In the genomic region with DNA sequence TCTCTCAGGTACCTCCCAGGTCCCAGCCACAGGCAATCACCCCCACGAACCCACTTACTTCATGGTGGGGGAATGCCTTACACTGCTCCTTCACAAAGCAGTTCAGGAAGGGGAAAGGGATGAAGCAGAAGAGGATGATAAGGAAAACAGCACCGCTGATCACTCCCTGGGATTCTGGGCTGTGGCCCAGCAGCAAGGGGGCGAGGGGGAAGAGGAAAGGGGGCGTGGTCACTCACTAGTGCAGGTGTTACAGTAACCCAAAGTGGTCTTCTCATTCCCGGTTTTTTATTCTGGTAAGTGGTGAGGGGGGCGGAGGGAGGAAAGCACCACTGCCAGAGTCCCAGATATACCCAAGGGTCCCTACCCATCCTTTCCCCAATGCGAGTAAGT, we compare ENCODE assay signal across 8 cellular contexts. TPM values are rescaled to one million over a fixed set of nuclear protein-coding genes. Genes with fewer than 3 reads are reported as not detected.
DNase-seq lines count a peak whose midpoint lies in the region; ATAC-seq and TF ChIP-seq lines count a peak whose summit lies in the region.

No MANE protein-coding gene starts in this region.

- no peaks in the 10 kb centered on the region for H3K27me3 ChIP-seq in ascending aorta
- H3K27me3 ChIP-seq in tibial nerve = no peaks in the 10 kb centered on the region

- no peak for DNase-seq in activated T-cell treated with anti-CD3 and anti-CD28 coated beads, Interleukin-2, amount 50 U/mL, for 72 hours
- no peak for DNase-seq in activated T-cell treated with anti-CD3 and anti-CD28 coated beads, Interleukin-2, amount 50 U/mL, for 1 hour
- DNase-seq in ascending aorta (ENCODE audit: low spot score in 2 of 2) = no peak
- DNase-seq in lower leg skin (ENCODE audit: low spot score in 2 of 2) = no peak
- DNase-seq in tibial nerve (ENCODE audit: low spot score in 2 of 2) = no peak
- no peak for DNase-seq in hepatic stellate cell (ENCODE audit: low spot score)
- no peak for DNase-seq in A172 (ENCODE audit: low spot score)
- DNase-seq in medulla oblongata (ENCODE audit: extremely low spot score) = no peak

- intact Hi-C loops in ascending aorta (cut with DNase I) (loop anchor here (5.0 to 10.0 kb wide), 2 partner anchors 216 to 666 kb away; a partner anchor contains a TSS), lower leg skin (cut with DNase I; ENCODE audit: low total_unique reads) (no loop called here)

- H3K9me3 ChIP-seq in ascending aorta (no peaks in the 10 kb centered on the region), tibial nerve (no peaks in the 10 kb centered on the region)

- peaks cover 11 to 16% of the 10 kb centered on the region in 2 donors for H3K36me3 Mint-ChIP-seq in activated T-cell treated with anti-CD3 and anti-CD28 coated beads, Interleukin-2, amount 50 U/mL, for 72 hours (ENCODE audit: insufficient read depth in 2 of 2)

- ATAC-seq in activated T-cell treated with anti-CD3 and anti-CD28 coated beads, Interleukin-2, amount 50 U/mL, for 72 hours (replicated peaks in 1 of 2) = no peak

- H3K27me3 Mint-ChIP-seq in activated T-cell treated with anti-CD3 and anti-CD28 coated beads, Interleukin-2, amount 50 U/mL, for 72 hours (ENCODE audit: low read depth) = no peaks in the 10 kb centered on the region

- H3K4me3 ChIP-seq in ascending aorta (peak overlapping the region; percentile 75 to 89), lower leg skin (ENCODE audit: low read depth, poor library complexity, severe bottlenecking) (peak overlapping the region; percentile 56), tibial nerve (peak overlapping the region; percentile 74 to 88 (median 77))

- no peak overlapping the region for H3K27ac Mint-ChIP-seq in activated T-cell treated with anti-CD3 and anti-CD28 coated beads, Interleukin-2, amount 50 U/mL, for 72 hours

- peaks cover 58% of the 10 kb centered on the region for H3K4me1 Mint-ChIP-seq in activated T-cell treated with anti-CD3 and anti-CD28 coated beads, Interleukin-2, amount 50 U/mL, for 72 hours (ENCODE audit: low read depth)

- no peak for TF ChIP-seq EP300 in tibial nerve (IDR thresholded peaks at IDR 0.05)

- TF ChIP-seq CTCF in ascending aorta (IDR thresholded peaks at IDR 0.05) = no peak
- TF ChIP-seq CTCF in lower leg skin (IDR thresholded peaks at IDR 0.05) = no peak
- TF ChIP-seq CTCF in tibial nerve (IDR thresholded peaks at IDR 0.05) = no peak

- peak overlapping the region; percentile 85 to 92 for H3K4me3 Mint-ChIP-seq in activated T-cell treated with anti-CD3 and anti-CD28 coated beads, Interleukin-2, amount 50 U/mL, for 72 hours

- WGBS in lower leg skin, 2 donors = 2 to 5% methylated on average over 7 of the region's 7 CpGs
- 2 to 5% methylated on average over 7 of the region's 7 CpGs for WGBS in tibial nerve, 2 donors

- peaks cover 15 to 19% of the 10 kb centered on the region in 2 donors for H3K4me1 ChIP-seq in ascending aorta
- peaks cover 0 to 38% (median 22%) of the 10 kb centered on the region in 4 donors for H3K4me1 ChIP-seq in tibial nerve

- no peaks in the 10 kb centered on the region for H3K9me3 Mint-ChIP-seq in activated T-cell treated with anti-CD3 and anti-CD28 coated beads, Interleukin-2, amount 50 U/mL, for 72 hours

- peak overlapping the region; percentile 92 for H3K27ac ChIP-seq in ascending aorta
- H3K27ac ChIP-seq in tibial nerve = peak overlapping the region in 3 of 4 donors; percentile 85 to 93 (median 86)

- no peak for TF ChIP-seq POLR2A in lower leg skin (IDR thresholded peaks at IDR 0.05)
- no peak for TF ChIP-seq POLR2A in tibial nerve (IDR thresholded peaks at IDR 0.05)

- H3K36me3 ChIP-seq in ascending aorta = peaks cover 18 to 24% of the 10 kb centered on the region in 2 donors
- H3K36me3 ChIP-seq in tibial nerve = peaks cover 0 to 24% (median 10%) of the 10 kb centered on the region in 3 donors

RNA-seq across cellular contexts. Expression of a gene that starts 0.7 kb away (rescaled TPM):
- total RNA-seq in activated T-cell treated with anti-CD3 and anti-CD28 coated beads, Interleukin-2, amount 50 U/mL, for 72 hours = 10 to 100 TPM; 63.8 to 81.9 TPM
- 61.9 TPM for total RNA-seq in ascending aorta
- total RNA-seq in lower leg skin = 10 to 100 TPM; 18.9 to 46.9 (median 27.5) TPM
- total RNA-seq in tibial nerve = 10 to 100 TPM; 20.7 to 33.9 (median 23.5) TPM
- total RNA-seq in A172 (2014; rRNA removed; shearing (Covaris generic)) = 9.8 and 10.5 TPM in 2 replicates

RNA-seq across cellular contexts. Expression of a gene that starts 6.2 kb away (rescaled TPM):
- total RNA-seq in activated T-cell treated with anti-CD3 and anti-CD28 coated beads, Interleukin-2, amount 50 U/mL, for 72 hours = 10 to 100 TPM; 21.0 to 21.1 TPM
- total RNA-seq in ascending aorta (16.7 TPM), lower leg skin (10 to 100 TPM; 16.8 to 27.2 (median 22.6) TPM), tibial nerve (10 to 100 TPM; 11.4 to 13.8 (median 12.3) TPM)
- total RNA-seq in A172 (2014; rRNA removed; shearing (Covaris generic)) = 4.7 and 7.2 TPM in 2 replicates

RNA-seq across cellular contexts. Expression of a gene that starts 16.3 kb away (rescaled TPM):
- total RNA-seq in activated T-cell treated with anti-CD3 and anti-CD28 coated beads, Interleukin-2, amount 50 U/mL, for 72 hours = 10 to 100 TPM; 31.6 to 42.5 TPM
- 82.8 TPM for total RNA-seq in ascending aorta
- total RNA-seq in lower leg skin = 10 to 100 TPM in 3 of 4 donors, 1 to 10 TPM in 1; 8.8 to 11.9 (median 11.1) TPM
- 10 to 100 TPM in 3 of 4 donors, 1 to 10 TPM in 1; 6.7 to 18.3 (median 10.6) TPM for total RNA-seq in tibial nerve
- total RNA-seq in A172 (2014; rRNA removed; shearing (Covaris generic)) = 2.7 and 6.6 TPM in 2 replicates

RNA-seq across cellular contexts. Expression of a gene that starts 20.4 kb away (rescaled TPM):
- total RNA-seq in activated T-cell treated with anti-CD3 and anti-CD28 coated beads, Interleukin-2, amount 50 U/mL, for 72 hours = 10 to 100 TPM; 31.9 to 34.1 TPM
- 36.5 TPM for total RNA-seq in ascending aorta
- 10 to 100 TPM; 15.0 to 39.6 (median 31.2) TPM for total RNA-seq in lower leg skin
- 10 to 100 TPM; 21.9 to 36.1 (median 27.0) TPM for total RNA-seq in tibial nerve
- 6.4 and 8.4 TPM in 2 replicates for total RNA-seq in A172 (2014; rRNA removed; shearing (Covaris generic))

RNA-seq across cellular contexts. Expression of a gene that starts 33.3 kb away (rescaled TPM):
- total RNA-seq in activated T-cell treated with anti-CD3 and anti-CD28 coated beads, Interleukin-2, amount 50 U/mL, for 72 hours = 10 to 100 TPM; 24.0 to 24.2 TPM
- total RNA-seq in ascending aorta (23.4 TPM), lower leg skin (10 to 100 TPM; 30.2 to 44.1 (median 41.3) TPM), tibial nerve (10 to 100 TPM; 25.8 to 54.9 (median 37.1) TPM)
- total RNA-seq in A172 (2014; rRNA removed; shearing (Covaris generic)) = 13.5 and 16.5 TPM in 2 replicates
